ENCODE assay signal across 16 cellular contexts in the genomic region with DNA sequence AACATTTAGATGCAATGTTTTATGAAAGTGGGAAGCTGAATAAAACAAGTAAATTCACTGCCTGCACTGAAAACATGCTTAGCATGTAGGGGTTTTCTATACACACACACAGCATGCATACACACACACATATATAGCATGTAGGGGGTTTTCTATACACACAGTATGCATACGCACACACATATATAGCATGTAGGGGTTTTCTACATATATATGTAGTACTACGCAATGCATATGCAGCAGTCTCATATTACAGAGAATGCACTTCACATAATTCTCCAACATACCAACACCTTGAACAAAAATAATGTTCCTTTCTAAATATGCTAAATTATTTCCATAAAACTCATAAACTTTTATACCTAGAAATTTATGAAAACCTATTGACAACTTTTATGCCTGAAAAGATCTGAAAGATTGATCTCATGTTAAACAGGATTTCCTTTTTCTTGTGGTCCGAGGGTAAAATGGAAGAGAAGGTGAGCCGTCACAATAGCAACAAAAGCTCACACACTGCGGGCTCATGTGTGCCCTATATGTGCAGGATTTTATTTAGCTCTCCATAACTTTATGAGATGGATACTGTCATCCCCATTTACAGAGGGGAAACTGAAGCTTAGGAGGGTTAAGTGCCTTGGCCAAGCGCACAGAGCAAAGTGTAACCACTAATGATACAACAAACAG.
A peak's percentile ranks its signal among the peaks of the same experiment; 100 is the strongest.
DNase-seq lines count a peak whose midpoint lies in the region; ATAC-seq and TF ChIP-seq lines count a peak whose summit lies in the region.
"Had no signal": no experiment of that assay in that cellular context is flagged by ENCODE, and none has a peak within 500 bp of the region (broad histone marks: within the 10 kb centered on the region; RNA-seq: fewer than 3 reads in every experiment).

No MANE protein-coding gene starts in this region.

- peak overlapping the region; percentile 68 for H3K27ac Mint-ChIP-seq in stimulated activated naive CD8-positive, alpha-beta T cell treated with anti-CD3 and anti-CD28 coated beads, Interleukin-15, Interleukin-2, amounts not matched to agents 100 ng/mL and 50 ng/mL, for 24 hours
- peak overlapping the region; percentile 63 for H3K27ac Mint-ChIP-seq in activated naive CD8-positive, alpha-beta T cell treated with anti-CD3 and anti-CD28 coated beads for 36 hours
- peak overlapping the region; percentile 85 to 96 (median 93) for H3K27ac Mint-ChIP-seq in naive thymus-derived CD8-positive, alpha-beta T cell

- H3K27me3 Mint-ChIP-seq in stimulated activated naive CD8-positive, alpha-beta T cell treated with anti-CD3 and anti-CD28 coated beads, Interleukin-15, Interleukin-2, amounts not matched to agents 100 ng/mL and 50 ng/mL, for 24 hours, result no peaks in the 10 kb centered on the region
- H3K27me3 Mint-ChIP-seq in activated naive CD8-positive, alpha-beta T cell treated with anti-CD3 and anti-CD28 coated beads for 36 hours, result no peaks in the 10 kb centered on the region
- no peaks in the 10 kb centered on the region for H3K27me3 Mint-ChIP-seq in naive thymus-derived CD8-positive, alpha-beta T cell

- no peaks in the 10 kb centered on the region for H3K9me3 Mint-ChIP-seq in stimulated activated naive CD8-positive, alpha-beta T cell treated with anti-CD3 and anti-CD28 coated beads, Interleukin-15, Interleukin-2, amounts not matched to agents 100 ng/mL and 50 ng/mL, for 24 hours
- H3K9me3 Mint-ChIP-seq in activated naive CD8-positive, alpha-beta T cell treated with anti-CD3 and anti-CD28 coated beads for 36 hours, result no peaks in the 10 kb centered on the region
- no peaks in the 10 kb centered on the region for H3K9me3 Mint-ChIP-seq in naive thymus-derived CD8-positive, alpha-beta T cell

- no peak for TF ChIP-seq CTCF in upper lobe of right lung (IDR thresholded peaks at IDR 0.05)

- intact Hi-C loops in upper lobe of right lung (cut with DNase I), result no loop called here

- POLR2A ChIA-PET in naive thymus-derived CD8-positive, alpha-beta T cell (lab: Charles Lee), result interaction anchor here (0.6 to 9.5 kb wide), 8 partner anchors 8 to 137 kb away, joined by 3 to 230 read pairs (median 6); no protein-coding TSS in a partner anchor

- H3K4me3 Mint-ChIP-seq in stimulated activated naive CD8-positive, alpha-beta T cell treated with anti-CD3 and anti-CD28 coated beads, Interleukin-15, Interleukin-2, amounts not matched to agents 100 ng/mL and 50 ng/mL, for 24 hours, result no peak overlapping the region
- no peak overlapping the region for H3K4me3 Mint-ChIP-seq in activated naive CD8-positive, alpha-beta T cell treated with anti-CD3 and anti-CD28 coated beads for 36 hours
- peak overlapping the region; percentile 31 to 78 (median 70) for H3K4me3 Mint-ChIP-seq in naive thymus-derived CD8-positive, alpha-beta T cell

- H3K36me3 Mint-ChIP-seq in stimulated activated naive CD8-positive, alpha-beta T cell treated with anti-CD3 and anti-CD28 coated beads, Interleukin-15, Interleukin-2, amounts not matched to agents 100 ng/mL and 50 ng/mL, for 24 hours (ENCODE audit: low read depth), result peaks cover 67% of the 10 kb centered on the region
- peaks cover 68% of the 10 kb centered on the region for H3K36me3 Mint-ChIP-seq in activated naive CD8-positive, alpha-beta T cell treated with anti-CD3 and anti-CD28 coated beads for 36 hours
- peaks cover 15 to 81% (median 58%) of the 10 kb centered on the region in 3 donors for H3K36me3 Mint-ChIP-seq in naive thymus-derived CD8-positive, alpha-beta T cell

- H3K36me3 ChIP-seq in upper lobe of right lung, result peaks cover 72% of the 10 kb centered on the region
- H3K36me3 ChIP-seq: cardiac muscle cell, MG63 had no signal

- no peak overlapping the region for H3K27ac ChIP-seq in upper lobe of right lung
- H3K27ac ChIP-seq: cardiac muscle cell had no signal

- no peak for DNase-seq in stimulated activated naive CD8-positive, alpha-beta T cell treated with anti-CD3 and anti-CD28 coated beads, Interleukin-15, Interleukin-2, amounts not matched to agents 100 U/mL and 50 U/mL, for 24 hours
- no peak for DNase-seq in activated naive CD8-positive, alpha-beta T cell treated with anti-CD3 and anti-CD28 coated beads for 36 hours
- DNase-seq in naive thymus-derived CD8-positive, alpha-beta T cell, result peak in 2 of 10 donors; percentile 49 to 52
- no peak for DNase-seq in upper lobe of right lung
- no peak for DNase-seq in dermis blood vessel endothelial cell
- DNase-seq: activated CD4-positive, alpha-beta T cell treated with anti-CD3 and anti-CD28 coated beads for 1 hour; amygdala; DMS79; GOT3; IMR-90; MG63; NCI-H1436 treated with DMSO at 0.1 percent for 48 hours; NCI-H524 treated with DMSO at 0.1 percent for 48 hours had no signal

- H3K9me3 ChIP-seq in upper lobe of right lung, result no peaks in the 10 kb centered on the region
- H3K9me3 ChIP-seq: MG63 had no signal

- H3K4me1 Mint-ChIP-seq in stimulated activated naive CD8-positive, alpha-beta T cell treated with anti-CD3 and anti-CD28 coated beads, Interleukin-15, Interleukin-2, amounts not matched to agents 100 ng/mL and 50 ng/mL, for 24 hours (ENCODE audit: low read depth), result peaks cover 83% of the 10 kb centered on the region
- H3K4me1 Mint-ChIP-seq in activated naive CD8-positive, alpha-beta T cell treated with anti-CD3 and anti-CD28 coated beads for 36 hours, result peaks cover 76% of the 10 kb centered on the region
- peaks cover 28 to 92% (median 88%) of the 10 kb centered on the region in 4 donors for H3K4me1 Mint-ChIP-seq in naive thymus-derived CD8-positive, alpha-beta T cell

- H3K4me1 ChIP-seq in upper lobe of right lung, result peaks cover 61% of the 10 kb centered on the region

- ATAC-seq in stimulated activated naive CD8-positive, alpha-beta T cell treated with anti-CD3 and anti-CD28 coated beads, Interleukin-15, Interleukin-2, amounts not matched to agents 100 U/mL and 50 U/mL, for 24 hours, result no peak
- ATAC-seq in naive thymus-derived CD8-positive, alpha-beta T cell, result peak; percentile 65 to 69
- ATAC-seq in GM21786 (IDR thresholded peaks at IDR 0.05; ENCODE audit: unreplicated experiment), result no peak
- no peak for ATAC-seq in upper lobe of right lung

- no peaks in the 10 kb centered on the region for H3K27me3 ChIP-seq in upper lobe of right lung
- H3K27me3 ChIP-seq: cardiac muscle cell, MG63 had no signal

- no peak overlapping the region for H3K4me3 ChIP-seq in upper lobe of right lung
- H3K4me3 ChIP-seq: cardiac muscle cell, MG63 had no signal

Comparison
In these comparisons a context has a peak if more than half of its experiments do, and no peak if none do; other contexts are left out.
1. H3K4me3 Mint-ChIP-seq: peak in naive thymus-derived CD8-positive, alpha-beta T cell (10 of 10); none in stimulated activated naive CD8-positive, alpha-beta T cell treated with anti-CD3 and anti-CD28 coated beads, Interleukin-15, Interleukin-2, amounts not matched to agents 100 ng/mL and 50 ng/mL, for 24 hours (single experiment) and activated naive CD8-positive, alpha-beta T cell treated with anti-CD3 and anti-CD28 coated beads for 36 hours (single experiment).
2. ATAC-seq: peak in naive thymus-derived CD8-positive, alpha-beta T cell (2 of 2); none in stimulated activated naive CD8-positive, alpha-beta T cell treated with anti-CD3 and anti-CD28 coated beads, Interleukin-15, Interleukin-2, amounts not matched to agents 100 U/mL and 50 U/mL, for 24 hours (single experiment), GM21786 (single experiment) and upper lobe of right lung (single experiment).
3. Peak in every context shown above with its lines, with median percentiles within 50 percentile points of each other: H3K27ac Mint-ChIP-seq.